ENCODE assay signal across 1 cellular context in the genomic region with DNA sequence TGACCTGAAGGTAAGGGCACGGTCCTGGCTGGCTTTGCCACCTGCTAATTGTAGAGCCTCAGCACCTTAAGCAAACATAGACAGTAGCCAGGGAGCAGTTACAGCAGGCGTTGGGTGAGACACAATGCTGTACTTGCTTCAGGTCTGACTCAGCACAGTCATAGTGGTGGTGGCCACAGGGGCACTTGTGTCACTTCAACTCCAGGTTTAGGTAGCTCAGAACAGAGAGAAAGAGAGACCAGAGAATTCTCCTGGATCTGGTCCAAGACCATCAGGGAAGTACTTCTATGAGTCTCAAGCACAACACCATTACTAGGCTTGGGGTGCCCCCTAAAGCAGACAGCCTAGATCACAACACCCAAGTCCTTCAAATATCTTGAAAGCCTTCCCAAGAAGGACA.
TF ChIP-seq lines count a peak whose summit lies in the region.

No MANE protein-coding gene starts in this region.

TF ChIP-seq in H1, 55 proteins besides CTCF, POLR2A, EP300 and RAD21 (continued from another document):
- TF ChIP-seq, protein P1, sequence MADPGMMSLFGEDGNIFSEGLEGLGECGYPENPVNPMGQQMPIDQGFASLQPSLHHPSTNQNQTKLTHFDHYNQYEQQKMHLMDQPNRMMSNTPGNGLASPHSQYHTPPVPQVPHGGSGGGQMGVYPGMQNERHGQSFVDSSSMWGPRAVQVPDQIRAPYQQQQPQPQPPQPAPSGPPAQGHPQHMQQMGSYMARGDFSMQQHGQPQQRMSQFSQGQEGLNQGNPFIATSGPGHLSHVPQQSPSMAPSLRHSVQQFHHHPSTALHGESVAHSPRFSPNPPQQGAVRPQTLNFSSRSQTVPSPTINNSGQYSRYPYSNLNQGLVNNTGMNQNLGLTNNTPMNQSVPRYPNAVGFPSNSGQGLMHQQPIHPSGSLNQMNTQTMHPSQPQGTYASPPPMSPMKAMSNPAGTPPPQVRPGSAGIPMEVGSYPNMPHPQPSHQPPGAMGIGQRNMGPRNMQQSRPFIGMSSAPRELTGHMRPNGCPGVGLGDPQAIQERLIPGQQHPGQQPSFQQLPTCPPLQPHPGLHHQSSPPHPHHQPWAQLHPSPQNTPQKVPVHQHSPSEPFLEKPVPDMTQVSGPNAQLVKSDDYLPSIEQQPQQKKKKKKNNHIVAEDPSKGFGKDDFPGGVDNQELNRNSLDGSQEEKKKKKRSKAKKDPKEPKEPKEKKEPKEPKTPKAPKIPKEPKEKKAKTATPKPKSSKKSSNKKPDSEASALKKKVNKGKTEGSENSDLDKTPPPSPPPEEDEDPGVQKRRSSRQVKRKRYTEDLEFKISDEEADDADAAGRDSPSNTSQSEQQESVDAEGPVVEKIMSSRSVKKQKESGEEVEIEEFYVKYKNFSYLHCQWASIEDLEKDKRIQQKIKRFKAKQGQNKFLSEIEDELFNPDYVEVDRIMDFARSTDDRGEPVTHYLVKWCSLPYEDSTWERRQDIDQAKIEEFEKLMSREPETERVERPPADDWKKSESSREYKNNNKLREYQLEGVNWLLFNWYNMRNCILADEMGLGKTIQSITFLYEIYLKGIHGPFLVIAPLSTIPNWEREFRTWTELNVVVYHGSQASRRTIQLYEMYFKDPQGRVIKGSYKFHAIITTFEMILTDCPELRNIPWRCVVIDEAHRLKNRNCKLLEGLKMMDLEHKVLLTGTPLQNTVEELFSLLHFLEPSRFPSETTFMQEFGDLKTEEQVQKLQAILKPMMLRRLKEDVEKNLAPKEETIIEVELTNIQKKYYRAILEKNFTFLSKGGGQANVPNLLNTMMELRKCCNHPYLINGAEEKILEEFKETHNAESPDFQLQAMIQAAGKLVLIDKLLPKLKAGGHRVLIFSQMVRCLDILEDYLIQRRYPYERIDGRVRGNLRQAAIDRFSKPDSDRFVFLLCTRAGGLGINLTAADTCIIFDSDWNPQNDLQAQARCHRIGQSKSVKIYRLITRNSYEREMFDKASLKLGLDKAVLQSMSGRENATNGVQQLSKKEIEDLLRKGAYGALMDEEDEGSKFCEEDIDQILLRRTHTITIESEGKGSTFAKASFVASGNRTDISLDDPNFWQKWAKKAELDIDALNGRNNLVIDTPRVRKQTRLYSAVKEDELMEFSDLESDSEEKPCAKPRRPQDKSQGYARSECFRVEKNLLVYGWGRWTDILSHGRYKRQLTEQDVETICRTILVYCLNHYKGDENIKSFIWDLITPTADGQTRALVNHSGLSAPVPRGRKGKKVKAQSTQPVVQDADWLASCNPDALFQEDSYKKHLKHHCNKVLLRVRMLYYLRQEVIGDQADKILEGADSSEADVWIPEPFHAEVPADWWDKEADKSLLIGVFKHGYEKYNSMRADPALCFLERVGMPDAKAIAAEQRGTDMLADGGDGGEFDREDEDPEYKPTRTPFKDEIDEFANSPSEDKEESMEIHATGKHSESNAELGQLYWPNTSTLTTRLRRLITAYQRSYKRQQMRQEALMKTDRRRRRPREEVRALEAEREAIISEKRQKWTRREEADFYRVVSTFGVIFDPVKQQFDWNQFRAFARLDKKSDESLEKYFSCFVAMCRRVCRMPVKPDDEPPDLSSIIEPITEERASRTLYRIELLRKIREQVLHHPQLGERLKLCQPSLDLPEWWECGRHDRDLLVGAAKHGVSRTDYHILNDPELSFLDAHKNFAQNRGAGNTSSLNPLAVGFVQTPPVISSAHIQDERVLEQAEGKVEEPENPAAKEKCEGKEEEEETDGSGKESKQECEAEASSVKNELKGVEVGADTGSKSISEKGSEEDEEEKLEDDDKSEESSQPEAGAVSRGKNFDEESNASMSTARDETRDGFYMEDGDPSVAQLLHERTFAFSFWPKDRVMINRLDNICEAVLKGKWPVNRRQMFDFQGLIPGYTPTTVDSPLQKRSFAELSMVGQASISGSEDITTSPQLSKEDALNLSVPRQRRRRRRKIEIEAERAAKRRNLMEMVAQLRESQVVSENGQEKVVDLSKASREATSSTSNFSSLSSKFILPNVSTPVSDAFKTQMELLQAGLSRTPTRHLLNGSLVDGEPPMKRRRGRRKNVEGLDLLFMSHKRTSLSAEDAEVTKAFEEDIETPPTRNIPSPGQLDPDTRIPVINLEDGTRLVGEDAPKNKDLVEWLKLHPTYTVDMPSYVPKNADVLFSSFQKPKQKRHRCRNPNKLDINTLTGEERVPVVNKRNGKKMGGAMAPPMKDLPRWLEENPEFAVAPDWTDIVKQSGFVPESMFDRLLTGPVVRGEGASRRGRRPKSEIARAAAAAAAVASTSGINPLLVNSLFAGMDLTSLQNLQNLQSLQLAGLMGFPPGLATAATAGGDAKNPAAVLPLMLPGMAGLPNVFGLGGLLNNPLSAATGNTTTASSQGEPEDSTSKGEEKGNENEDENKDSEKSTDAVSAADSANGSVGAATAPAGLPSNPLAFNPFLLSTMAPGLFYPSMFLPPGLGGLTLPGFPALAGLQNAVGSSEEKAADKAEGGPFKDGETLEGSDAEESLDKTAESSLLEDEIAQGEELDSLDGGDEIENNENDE (IDR thresholded peaks at IDR 0.05; ENCODE audit: insufficient replicate concordance, low read length) = no peak
- no peak for TF ChIP-seq CHD2 (IDR thresholded peaks at IDR 0.05; ENCODE audit: low read length)
- TF ChIP-seq POLR2AphosphoS5 (IDR thresholded peaks at IDR 0.05; ENCODE audit: low read depth, low read length) = no peak
- no peak for TF ChIP-seq CREB1 (IDR thresholded peaks at IDR 0.05)
- no peak for TF ChIP-seq SIN3A (conservative IDR thresholded peaks at IDR 0.05 in 1 of 2, IDR thresholded peaks at IDR 0.05 in 1 of 2; ENCODE audit: low read depth in 1 of 2, low read length in 2 of 2)
- no peak for TF ChIP-seq KDM4A (IDR thresholded peaks at IDR 0.05; ENCODE audit: low read depth, low read length, severe bottlenecking)
- no peak for TF ChIP-seq POU5F1 (IDR thresholded peaks at IDR 0.05; ENCODE audit: low read depth, low read length)
- TF ChIP-seq SP4 (IDR thresholded peaks at IDR 0.05; ENCODE audit: low read length) = no peak
- TF ChIP-seq SIRT6 (IDR thresholded peaks at IDR 0.05; ENCODE audit: low read length) = no peak
